ENCODE assay signal across 1 cellular context in the genomic region with DNA sequence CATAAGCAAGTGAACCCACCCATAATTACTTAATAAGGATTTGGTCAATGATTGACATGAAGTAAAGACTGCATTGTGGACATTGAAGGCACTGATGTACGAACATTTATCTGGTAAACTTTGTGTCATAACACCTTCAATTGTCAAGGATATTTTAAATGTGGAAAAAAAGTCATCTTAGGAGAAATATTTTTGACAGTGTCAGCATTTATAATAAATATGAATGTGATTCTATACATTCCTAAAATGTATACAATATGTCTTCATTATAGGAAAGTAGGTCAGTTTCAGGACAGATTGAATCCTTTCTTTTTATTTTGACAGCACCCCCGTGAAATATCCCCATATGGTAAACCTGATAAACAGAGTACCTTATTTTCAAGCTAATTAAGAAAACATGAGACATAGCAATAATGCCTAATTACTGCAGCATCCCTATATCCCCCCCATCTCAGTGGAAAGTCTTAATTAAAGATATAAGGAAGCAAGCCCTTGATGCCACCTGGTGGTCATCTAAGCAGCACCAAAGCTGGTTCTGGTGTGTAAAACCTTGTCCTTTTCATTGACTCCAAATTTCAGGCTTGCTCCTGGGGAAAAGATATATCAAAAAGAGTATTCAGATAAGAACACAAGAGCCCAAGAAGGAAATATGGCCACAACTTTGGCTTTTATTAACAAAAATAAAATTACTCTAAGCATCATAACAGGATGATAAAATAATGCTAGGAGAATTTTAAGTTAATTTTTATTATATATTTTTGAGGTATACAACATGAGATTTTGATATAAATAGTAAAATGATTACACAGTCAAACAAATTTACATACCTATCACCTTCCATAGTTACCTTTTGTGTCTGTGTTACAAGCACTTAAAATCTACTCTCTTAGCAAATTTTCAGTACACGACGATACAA.
TF ChIP-seq lines count a peak whose summit lies in the region.

No MANE protein-coding gene starts in this region.

TF ChIP-seq in HCT116, 20 proteins besides CTCF, POLR2A, EP300 and RAD21 (continued from another document):
- TF ChIP-seq, protein P1, sequence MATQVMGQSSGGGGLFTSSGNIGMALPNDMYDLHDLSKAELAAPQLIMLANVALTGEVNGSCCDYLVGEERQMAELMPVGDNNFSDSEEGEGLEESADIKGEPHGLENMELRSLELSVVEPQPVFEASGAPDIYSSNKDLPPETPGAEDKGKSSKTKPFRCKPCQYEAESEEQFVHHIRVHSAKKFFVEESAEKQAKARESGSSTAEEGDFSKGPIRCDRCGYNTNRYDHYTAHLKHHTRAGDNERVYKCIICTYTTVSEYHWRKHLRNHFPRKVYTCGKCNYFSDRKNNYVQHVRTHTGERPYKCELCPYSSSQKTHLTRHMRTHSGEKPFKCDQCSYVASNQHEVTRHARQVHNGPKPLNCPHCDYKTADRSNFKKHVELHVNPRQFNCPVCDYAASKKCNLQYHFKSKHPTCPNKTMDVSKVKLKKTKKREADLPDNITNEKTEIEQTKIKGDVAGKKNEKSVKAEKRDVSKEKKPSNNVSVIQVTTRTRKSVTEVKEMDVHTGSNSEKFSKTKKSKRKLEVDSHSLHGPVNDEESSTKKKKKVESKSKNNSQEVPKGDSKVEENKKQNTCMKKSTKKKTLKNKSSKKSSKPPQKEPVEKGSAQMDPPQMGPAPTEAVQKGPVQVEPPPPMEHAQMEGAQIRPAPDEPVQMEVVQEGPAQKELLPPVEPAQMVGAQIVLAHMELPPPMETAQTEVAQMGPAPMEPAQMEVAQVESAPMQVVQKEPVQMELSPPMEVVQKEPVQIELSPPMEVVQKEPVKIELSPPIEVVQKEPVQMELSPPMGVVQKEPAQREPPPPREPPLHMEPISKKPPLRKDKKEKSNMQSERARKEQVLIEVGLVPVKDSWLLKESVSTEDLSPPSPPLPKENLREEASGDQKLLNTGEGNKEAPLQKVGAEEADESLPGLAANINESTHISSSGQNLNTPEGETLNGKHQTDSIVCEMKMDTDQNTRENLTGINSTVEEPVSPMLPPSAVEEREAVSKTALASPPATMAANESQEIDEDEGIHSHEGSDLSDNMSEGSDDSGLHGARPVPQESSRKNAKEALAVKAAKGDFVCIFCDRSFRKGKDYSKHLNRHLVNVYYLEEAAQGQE (IDR thresholded peaks at IDR 0.05; ENCODE audit: low read depth) = no peak
- no peak for TF ChIP-seq CBX3 (IDR thresholded peaks at IDR 0.05; ENCODE audit: low read depth)
- no peak for TF ChIP-seq SRF (IDR thresholded peaks at IDR 0.05; ENCODE audit: low read depth)
- no peak for TF ChIP-seq ELF1 (IDR thresholded peaks at IDR 0.05; ENCODE audit: borderline replicate concordance, low read depth)
- no peak for TF ChIP-seq ZFX (IDR thresholded peaks at IDR 0.05)
- no peak for TF ChIP-seq ZNF274 (IDR thresholded peaks at IDR 0.05; ENCODE audit: low read depth, low read length)
